In the genomic region with DNA sequence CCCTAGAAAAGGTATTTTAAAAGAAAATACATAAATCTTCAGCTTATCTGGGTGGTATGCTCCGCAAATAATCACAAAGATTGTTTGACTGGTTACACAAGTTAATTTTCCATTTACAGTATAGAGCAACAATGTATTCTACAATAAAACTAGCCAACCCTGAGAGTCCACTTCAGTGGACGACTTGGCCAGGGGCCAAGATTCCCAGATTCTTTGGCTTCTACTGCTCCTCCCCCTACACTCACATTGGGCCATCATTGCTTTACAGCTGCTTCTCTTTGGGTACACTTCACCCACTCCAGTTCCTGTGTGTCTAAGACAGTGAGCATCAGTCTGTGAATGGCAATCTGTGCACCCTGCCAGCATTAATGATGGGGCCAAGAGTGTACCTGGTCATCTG, we compare ENCODE assay signal across 16 cellular contexts. TPM values are rescaled to one million over a fixed set of nuclear protein-coding genes. Genes with fewer than 3 reads are reported as not detected.
DNase-seq lines count a peak whose midpoint lies in the region; ATAC-seq and TF ChIP-seq lines count a peak whose summit lies in the region.
"Had no signal": no experiment of that assay in that cellular context is flagged by ENCODE, and none has a peak within 500 bp of the region (broad histone marks: within the 10 kb centered on the region; RNA-seq: fewer than 3 reads in every experiment).

No MANE protein-coding gene starts in this region.

- no peaks in the 10 kb centered on the region for H3K27me3 ChIP-seq in lung (ENCODE audit: control insufficient read depth, insufficient read depth)
- H3K27me3 ChIP-seq: pancreas, suprapubic skin had no signal

- H3K36me3 ChIP-seq in HEK293 (ENCODE audit: control insufficient read depth in 2 of 2, insufficient read depth in 1 of 2, low read length in 2 of 2) = no peaks in the 10 kb centered on the region
- peaks cover 0 to 2% of the 10 kb centered on the region in 2 donors for H3K36me3 ChIP-seq in lung (ENCODE audit: control insufficient read depth in 2 of 2, insufficient read depth in 2 of 2, low read length in 2 of 2)
- H3K36me3 ChIP-seq: pancreas, suprapubic skin had no signal

- CTCF ChIA-PET in HEK293 (lab: Yijun Ruan, JAX) = interaction anchor here (0.6 kb wide), 1 partner anchor 43 kb away, joined by 4 read pairs; no protein-coding TSS in a partner anchor

- H3K27ac ChIP-seq in HEK293 (ENCODE audit: extremely low read depth, low read depth, low read length) (no peak overlapping the region), lung (ENCODE audit: low read depth in 1 of 2, low read length in 1 of 2) (no peak overlapping the region)
- H3K27ac ChIP-seq: pancreas, suprapubic skin had no signal

- POLR2A ChIA-PET in HEK293 (lab: Yijun Ruan, JAX) = interaction anchor here (0.6 kb wide), 1 partner anchor 23 kb away, joined by 3 read pairs; no protein-coding TSS in a partner anchor

- H3K9me3 ChIP-seq in HEK293 (ENCODE audit: control insufficient read depth, insufficient read depth, low read depth, low read length) = no peaks in the 10 kb centered on the region
- H3K9me3 ChIP-seq in lung (ENCODE audit: control insufficient read depth in 2 of 2, insufficient read depth in 1 of 2, low read length in 1 of 2) = no peaks in the 10 kb centered on the region
- H3K9me3 ChIP-seq: pancreas, suprapubic skin had no signal

- 48 to 76% methylated on average over 2 of the region's 2 CpGs for WGBS in lung, 2 donors

- TF ChIP-seq CTCF in HEK293 (tag by site-specific recombination; IDR thresholded peaks at IDR 0.05) = no peak
- TF ChIP-seq CTCF in lung (IDR thresholded peaks at IDR 0.05; ENCODE audit: control extremely low read depth, extremely low read depth) = no peak

- no peak for ATAC-seq in lung (ENCODE audit: insufficient read depth, low FRiP score)
- no peak for ATAC-seq in HG02610 (IDR thresholded peaks at IDR 0.05; ENCODE audit: unreplicated experiment)
- no peak for ATAC-seq in GM19455 (IDR thresholded peaks at IDR 0.05; ENCODE audit: unreplicated experiment)
- ATAC-seq: pancreas had no signal

- H3K4me3 ChIP-seq in HEK293 (ENCODE audit: low read depth, low read length) = no peak overlapping the region
- no peak overlapping the region for H3K4me3 ChIP-seq in lung
- H3K4me3 ChIP-seq: pancreas, suprapubic skin had no signal

- in situ Hi-C loops in ACHN (cut with HindIII; ENCODE audit: low pct_ligation_motif_present, low pct_unique_long_range_greater_than_20kb, low sequenced_read_pairs) = no loop called here

- DNase-seq in ACHN (peak; percentile 74), RPMI7951 (ENCODE audit: low read depth) (peak; percentile 31), lung (ENCODE audit: low spot score) (peak; percentile 57), NCI-H1436 treated with DMSO at 0.1 percent for 48 hours (lab: John Stamatoyannopoulos, UW) (no peak), NOMO-1 (lab: John Stamatoyannopoulos, UW; ENCODE audit: unreplicated experiment in 2 of 2) (no peak)
- DNase-seq: activated CD4-positive, alpha-beta T cell treated with anti-CD3 and anti-CD28 coated beads for 1 hour; activated naive CD4-positive, alpha-beta T cell treated with anti-CD3 and anti-CD28 coated beads, Interleukin-2, amount 50 U/mL, for 16 hours; GDM1; HFFc6; NCI-H446 treated with DMSO at 0.1 percent for 48 hours; stimulated activated CD4-positive, alpha-beta T cell treated with anti-CD3 and anti-CD28 coated beads, Interleukin-15, amount 100 ng/mL, for 24 hours had no signal

- H3K4me1 ChIP-seq in HEK293 (ENCODE audit: control insufficient read depth, insufficient read depth, low read length) (peaks cover 6% of the 10 kb centered on the region; the same call in 1 of the 2 replicates), lung (ENCODE audit: control insufficient read depth in 2 of 2, insufficient read depth in 2 of 2, low read length in 2 of 2) (peaks cover 3 to 5% of the 10 kb centered on the region in 2 donors)
- H3K4me1 ChIP-seq: pancreas had no signal

TF ChIP-seq in HEK293, 187 proteins besides CTCF, POLR2A, EP300 and RAD21:
- TF ChIP-seq ZNF404 (tag by site-specific recombination; IDR thresholded peaks at IDR 0.05) = no peak
- TF ChIP-seq ZNF555 (tag by site-specific recombination; conservative IDR thresholded peaks at IDR 0.05) = no peak; the same call in 1 of the 2 replicates
- TF ChIP-seq ZNF626 (tag by site-specific recombination; IDR thresholded peaks at IDR 0.05) = no peak
- TF ChIP-seq, protein P1, sequence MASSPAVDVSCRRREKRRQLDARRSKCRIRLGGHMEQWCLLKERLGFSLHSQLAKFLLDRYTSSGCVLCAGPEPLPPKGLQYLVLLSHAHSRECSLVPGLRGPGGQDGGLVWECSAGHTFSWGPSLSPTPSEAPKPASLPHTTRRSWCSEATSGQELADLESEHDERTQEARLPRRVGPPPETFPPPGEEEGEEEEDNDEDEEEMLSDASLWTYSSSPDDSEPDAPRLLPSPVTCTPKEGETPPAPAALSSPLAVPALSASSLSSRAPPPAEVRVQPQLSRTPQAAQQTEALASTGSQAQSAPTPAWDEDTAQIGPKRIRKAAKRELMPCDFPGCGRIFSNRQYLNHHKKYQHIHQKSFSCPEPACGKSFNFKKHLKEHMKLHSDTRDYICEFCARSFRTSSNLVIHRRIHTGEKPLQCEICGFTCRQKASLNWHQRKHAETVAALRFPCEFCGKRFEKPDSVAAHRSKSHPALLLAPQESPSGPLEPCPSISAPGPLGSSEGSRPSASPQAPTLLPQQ (tag by site-specific recombination; IDR thresholded peaks at IDR 0.05) = no peak
- TF ChIP-seq ZSCAN16 (tag by site-specific recombination; IDR thresholded peaks at IDR 0.05) = no peak
- TF ChIP-seq ZNF571 (tag by site-specific recombination; IDR thresholded peaks at IDR 0.05) = no peak
- 0 out of 2 replicates have a peak, but pooled peaks have one; percentile 27 for TF ChIP-seq ZNF660 (tag by site-specific recombination; IDR thresholded peaks at IDR 0.05)
- TF ChIP-seq, protein P2, sequence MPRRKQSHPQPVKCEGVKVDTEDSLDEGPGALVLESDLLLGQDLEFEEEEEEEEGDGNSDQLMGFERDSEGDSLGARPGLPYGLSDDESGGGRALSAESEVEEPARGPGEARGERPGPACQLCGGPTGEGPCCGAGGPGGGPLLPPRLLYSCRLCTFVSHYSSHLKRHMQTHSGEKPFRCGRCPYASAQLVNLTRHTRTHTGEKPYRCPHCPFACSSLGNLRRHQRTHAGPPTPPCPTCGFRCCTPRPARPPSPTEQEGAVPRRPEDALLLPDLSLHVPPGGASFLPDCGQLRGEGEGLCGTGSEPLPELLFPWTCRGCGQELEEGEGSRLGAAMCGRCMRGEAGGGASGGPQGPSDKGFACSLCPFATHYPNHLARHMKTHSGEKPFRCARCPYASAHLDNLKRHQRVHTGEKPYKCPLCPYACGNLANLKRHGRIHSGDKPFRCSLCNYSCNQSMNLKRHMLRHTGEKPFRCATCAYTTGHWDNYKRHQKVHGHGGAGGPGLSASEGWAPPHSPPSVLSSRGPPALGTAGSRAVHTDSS (tag by site-specific recombination; IDR thresholded peaks at IDR 0.05) = no peak
- TF ChIP-seq ZNF324 (tag by site-specific recombination; IDR thresholded peaks at IDR 0.05) = no peak
- no peak for TF ChIP-seq ZNF510 (tag by site-specific recombination; IDR thresholded peaks at IDR 0.05; ENCODE audit: insufficient replicate concordance)
- no peak for TF ChIP-seq ZNF548 (tag by site-specific recombination; IDR thresholded peaks at IDR 0.05)
- TF ChIP-seq ZNF76 (tag by site-specific recombination; IDR thresholded peaks at IDR 0.05; ENCODE audit: borderline replicate concordance, low read depth) = no peak
- TF ChIP-seq ZNF174 (tag by site-specific recombination; IDR thresholded peaks at IDR 0.05) = no peak
- TF ChIP-seq, protein P3, sequence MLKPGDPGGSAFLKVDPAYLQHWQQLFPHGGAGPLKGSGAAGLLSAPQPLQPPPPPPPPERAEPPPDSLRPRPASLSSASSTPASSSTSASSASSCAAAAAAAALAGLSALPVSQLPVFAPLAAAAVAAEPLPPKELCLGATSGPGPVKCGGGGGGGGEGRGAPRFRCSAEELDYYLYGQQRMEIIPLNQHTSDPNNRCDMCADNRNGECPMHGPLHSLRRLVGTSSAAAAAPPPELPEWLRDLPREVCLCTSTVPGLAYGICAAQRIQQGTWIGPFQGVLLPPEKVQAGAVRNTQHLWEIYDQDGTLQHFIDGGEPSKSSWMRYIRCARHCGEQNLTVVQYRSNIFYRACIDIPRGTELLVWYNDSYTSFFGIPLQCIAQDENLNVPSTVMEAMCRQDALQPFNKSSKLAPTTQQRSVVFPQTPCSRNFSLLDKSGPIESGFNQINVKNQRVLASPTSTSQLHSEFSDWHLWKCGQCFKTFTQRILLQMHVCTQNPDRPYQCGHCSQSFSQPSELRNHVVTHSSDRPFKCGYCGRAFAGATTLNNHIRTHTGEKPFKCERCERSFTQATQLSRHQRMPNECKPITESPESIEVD (tag by site-specific recombination; IDR thresholded peaks at IDR 0.05) = 0 out of 2 replicates have a peak, but pooled peaks have one; percentile 19
- no peak for TF ChIP-seq ZNF37A (tag by site-specific recombination; IDR thresholded peaks at IDR 0.05)
- TF ChIP-seq, protein P4, sequence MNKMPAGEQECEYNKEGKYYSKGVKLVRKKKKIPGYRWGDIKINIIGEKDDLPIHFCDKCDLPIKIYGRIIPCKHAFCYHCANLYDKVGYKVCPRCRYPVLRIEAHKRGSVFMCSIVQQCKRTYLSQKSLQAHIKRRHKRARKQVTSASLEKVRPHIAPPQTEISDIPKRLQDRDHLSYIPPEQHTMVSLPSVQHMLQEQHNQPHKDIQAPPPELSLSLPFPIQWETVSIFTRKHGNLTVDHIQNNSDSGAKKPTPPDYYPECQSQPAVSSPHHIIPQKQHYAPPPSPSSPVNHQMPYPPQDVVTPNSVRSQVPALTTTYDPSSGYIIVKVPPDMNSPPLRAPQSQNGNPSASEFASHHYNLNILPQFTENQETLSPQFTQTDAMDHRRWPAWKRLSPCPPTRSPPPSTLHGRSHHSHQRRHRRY (tag by site-specific recombination; IDR thresholded peaks at IDR 0.05) = no peak

RNA-seq across cellular contexts. Expression of a gene that starts 17.2 kb away (rescaled TPM):
- 9.8 and 15.0 TPM in 2 replicates for total RNA-seq in RPMI7951 (2014; rRNA removed; shearing (Covaris generic))
- total RNA-seq in lung = 10 to 100 TPM; 35.8 to 88.0 TPM
- 1 to 10 TPM; 4.0 to 4.1 TPM for polyA plus RNA-seq in lung

Comparison
In these comparisons a context has a peak if more than half of its experiments do, and no peak if none do; other contexts are left out.
1. DNase-seq: peak in ACHN (single experiment), RPMI7951 (single experiment) and lung (single experiment); none in NCI-H1436 treated with DMSO at 0.1 percent for 48 hours (single experiment) and NOMO-1 (0 of 2).